In the genomic region with DNA sequence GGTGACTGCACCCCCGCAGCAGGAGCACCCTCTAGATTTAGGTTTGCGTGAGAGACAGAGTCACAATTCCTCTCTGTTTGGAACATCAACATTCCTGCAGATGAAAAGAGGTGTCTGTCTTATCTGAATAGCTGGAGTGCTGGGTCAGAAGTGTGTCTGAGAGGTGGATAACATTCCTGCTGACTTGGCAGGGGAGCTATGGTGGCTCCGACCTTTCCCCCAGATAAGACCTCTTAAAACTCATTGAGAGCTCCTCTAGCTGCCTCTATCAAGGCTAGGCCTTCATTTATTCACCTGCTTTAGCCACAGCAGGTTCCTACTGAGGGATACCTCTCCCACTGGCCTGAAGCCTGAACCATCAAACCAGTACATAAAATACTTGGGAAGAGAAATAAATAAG, we compare ENCODE assay signal across 18 cellular contexts.
DNase-seq lines count a peak whose midpoint lies in the region; ATAC-seq and TF ChIP-seq lines count a peak whose summit lies in the region.
"Had no signal": no experiment of that assay in that cellular context is flagged by ENCODE, and none has a peak within 500 bp of the region (broad histone marks: within the 10 kb centered on the region; RNA-seq: fewer than 3 reads in every experiment).

No MANE protein-coding gene starts in this region.

- H3K36me3 ChIP-seq in heart right ventricle (no peaks in the 10 kb centered on the region), left lung (no peaks in the 10 kb centered on the region), mesendoderm (ENCODE audit: control insufficient read depth, insufficient read depth, low read length) (no peaks in the 10 kb centered on the region), upper lobe of right lung (no peaks in the 10 kb centered on the region)
- H3K36me3 ChIP-seq: BLaER1 treated with 17β-estradiol and CSF1 and Interleukin-3, amounts not matched to agents 10 nM and 100 nM had no signal

- H3K4ac ChIP-seq in mesendoderm (ENCODE audit: low read depth, low read length): no peak overlapping the region

- no peak overlapping the region for H3K27ac ChIP-seq in heart right ventricle
- no peak overlapping the region for H3K27ac ChIP-seq in left lung
- no peak overlapping the region for H3K27ac ChIP-seq in mesendoderm (ENCODE audit: low read depth, low read length)
- no peak overlapping the region for H3K27ac ChIP-seq in upper lobe of right lung
- H3K27ac ChIP-seq: 22Rv1; A549; BLaER1 treated with 17β-estradiol and CSF1 and Interleukin-3, amounts not matched to agents 10 nM and 100 nM; C4-2B had no signal

- H2BK5ac ChIP-seq in mesendoderm (ENCODE audit: low read length): no peak overlapping the region

- no peak overlapping the region for H2BK15ac ChIP-seq in mesendoderm (replicated peaks; ENCODE audit: low read depth)

- H3K4me1 ChIP-seq in heart right ventricle (no peaks in the 10 kb centered on the region), left lung (no peaks in the 10 kb centered on the region), mesendoderm (ENCODE audit: control insufficient read depth, low read depth, low read length) (no peaks in the 10 kb centered on the region), upper lobe of right lung (no peaks in the 10 kb centered on the region)
- H3K4me1 ChIP-seq: A549; BLaER1 treated with 17β-estradiol and CSF1 and Interleukin-3, amounts not matched to agents 10 nM and 100 nM had no signal

- H2BK120ac ChIP-seq in mesendoderm (ENCODE audit: low read depth, low read length): no peak overlapping the region

- H3K9me3 ChIP-seq in heart right ventricle: peaks cover 0 to 12% (median 0%) of the 10 kb centered on the region in 11 donors
- peaks cover 0 to 4% of the 10 kb centered on the region in 2 donors for H3K9me3 ChIP-seq in left lung
- H3K9me3 ChIP-seq in upper lobe of right lung: no peaks in the 10 kb centered on the region
- H3K9me3 ChIP-seq: A549, Caco-2 had no signal

- H3K4me3 ChIP-seq in heart right ventricle: no peak overlapping the region
- no peak overlapping the region for H3K4me3 ChIP-seq in left lung
- no peak overlapping the region for H3K4me3 ChIP-seq in mesendoderm (ENCODE audit: low read length)
- no peak overlapping the region for H3K4me3 ChIP-seq in upper lobe of right lung
- H3K4me3 ChIP-seq: A549; BLaER1 treated with 17β-estradiol and CSF1 and Interleukin-3, amounts not matched to agents 10 nM and 100 nM had no signal

- 42% methylated on average over 3 of the region's 3 CpGs for WGBS in heart right ventricle, 2 donors
- no CpG with 5 or more reads among the region's 3 CpGs for WGBS in mesendoderm (ENCODE audit: extremely low coverage, insufficient coverage, low lambda C conversion rate)

- H4K5ac ChIP-seq in mesendoderm (ENCODE audit: low read length): no peak overlapping the region

- ATAC-seq in left cardiac atrium: peak; percentile 70 to 78
- ATAC-seq in heart right ventricle: no peak
- ATAC-seq in left lung: peak; percentile 81
- peak; percentile 64 for ATAC-seq in upper lobe of right lung
- ATAC-seq: A549; CD8-positive, alpha-beta T cell had no signal

- TF ChIP-seq CTCF in heart right ventricle (IDR thresholded peaks at IDR 0.05) (no peak), left lung (IDR thresholded peaks at IDR 0.05) (no peak), upper lobe of right lung (IDR thresholded peaks at IDR 0.05) (no peak)

- no peak overlapping the region for H3K9ac ChIP-seq in mesendoderm (ENCODE audit: low read length)
- H3K9ac ChIP-seq: BLaER1 treated with 17β-estradiol and CSF1 and Interleukin-3, amounts not matched to agents 10 nM and 100 nM had no signal

- no peak overlapping the region for H3K4me2 ChIP-seq in mesendoderm (ENCODE audit: low read length)
- H3K4me2 ChIP-seq: A549; BLaER1 treated with 17β-estradiol and CSF1 and Interleukin-3, amounts not matched to agents 10 nM and 100 nM had no signal

- intact Hi-C loops in left cardiac atrium (cut with DNase I) (no loop called here), heart right ventricle (cut with DNase I) (no loop called here), left lung (cut with DNase I) (no loop called here), upper lobe of right lung (cut with DNase I) (no loop called here), posterior cingulate gyrus (cut with DNase I) (no loop called here)

- H3K56ac ChIP-seq in mesendoderm (ENCODE audit: low read length): no peak overlapping the region

- H2AK5ac ChIP-seq in mesendoderm (ENCODE audit: low read length): no peak overlapping the region

- no peaks in the 10 kb centered on the region for H3K27me3 ChIP-seq in heart right ventricle
- no peaks in the 10 kb centered on the region for H3K27me3 ChIP-seq in left lung
- H3K27me3 ChIP-seq in mesendoderm (ENCODE audit: insufficient read depth, low read length, poor library complexity): no peaks in the 10 kb centered on the region
- H3K27me3 ChIP-seq in upper lobe of right lung: no peaks in the 10 kb centered on the region
- H3K27me3 ChIP-seq: BLaER1 treated with 17β-estradiol and CSF1 and Interleukin-3, amounts not matched to agents 10 nM and 100 nM had no signal

- DNase-seq in left cardiac atrium (no peak), heart right ventricle (no peak), left lung (no peak), mesendoderm (peak; percentile 37), upper lobe of right lung (no peak), posterior cingulate gyrus (no peak)
- no peak for DNase-seq in activated T-cell treated with anti-CD3 and anti-CD28 coated beads, Interleukin-2, amount 50 U/mL, for 1 hour
- DNase-seq: AML-193; Caco-2; Calu3; CD4-positive, alpha-beta T cell; CD8-positive, alpha-beta T cell; DMS79 treated with DMSO at 0.1 percent for 48 hours; GF-D8 had no signal

- H4K8ac ChIP-seq in mesendoderm (ENCODE audit: low read depth, low read length): no peak overlapping the region

- H3K79me2 ChIP-seq in mesendoderm (ENCODE audit: control insufficient read depth, insufficient read depth, low read length): no peaks in the 10 kb centered on the region

- H3K18ac ChIP-seq in mesendoderm (ENCODE audit: low read length): no peak overlapping the region

- no peak overlapping the region for H3K23ac ChIP-seq in mesendoderm (ENCODE audit: low read length)

- H3K79me1 ChIP-seq in mesendoderm (ENCODE audit: low read length): no peaks in the 10 kb centered on the region

Comparison
In these comparisons a context has a peak if more than half of its experiments do, and no peak if none do; other contexts are left out.
1. ATAC-seq: peak in left cardiac atrium (2 of 2), left lung (single experiment) and upper lobe of right lung (single experiment); none in heart right ventricle (0 of 8).